Comparison of ENCODE assay signal across 15 cellular contexts in genomic region chr17:42543190-42544079, GRCh38. TPM values are rescaled to one million over a fixed set of nuclear protein-coding genes. Genes with fewer than 3 reads are reported as not detected.
A peak's percentile ranks its signal among the peaks of the same experiment; 100 is the strongest.
DNase-seq lines count a peak whose midpoint lies in the region; ATAC-seq and FAIRE-seq lines count a peak whose summit lies in the region.
"Had no signal": no experiment of that assay in that cellular context is flagged by ENCODE, and none has a peak within 500 bp of the region (broad histone marks: within the 10 kb centered on the region; RNA-seq: fewer than 3 reads in every experiment).

No MANE protein-coding gene starts in this region.

- H3K9me3 ChIP-seq in neuronal stem cell (replicated peaks in 1 of 2; ENCODE audit: control insufficient read depth in 2 of 2, insufficient read depth in 1 of 2, low read depth in 1 of 2, low read length in 2 of 2): no peaks in the 10 kb centered on the region
- H3K9me3 ChIP-seq: BLaER1 treated with 17β-estradiol and CSF1 and Interleukin-3, amounts not matched to agents 10 nM and 100 nM had no signal

- peak overlapping the region; percentile 30 for H3K9ac ChIP-seq in neuronal stem cell (ENCODE audit: low read depth, low read length, poor library complexity)
- H3K9ac ChIP-seq: BLaER1 treated with 17β-estradiol and CSF1 and Interleukin-3, amounts not matched to agents 10 nM and 100 nM had no signal

- no peaks in the 10 kb centered on the region for H3K27me3 Mint-ChIP-seq in activated naive CD4-positive, alpha-beta T cell treated with anti-CD3 and anti-CD28 coated beads, Interleukin-2, amount 10 ng/mL, durations not matched to agents 7 days and 5 days

- H2AK5ac ChIP-seq in neuronal stem cell (ENCODE audit: low read depth, low read length): no peak overlapping the region

- peak overlapping the region; percentile 85 for H3K23ac ChIP-seq in neuronal stem cell (ENCODE audit: low read depth, low read length, poor library complexity)

- peak overlapping the region; percentile 58 for H2BK12ac ChIP-seq in neuronal stem cell (ENCODE audit: low read length)

- H2AFZ ChIP-seq in neuronal stem cell (ENCODE audit: low read length): no peak overlapping the region

- no peak overlapping the region for H3K4me3 Mint-ChIP-seq in activated naive CD4-positive, alpha-beta T cell treated with anti-CD3 and anti-CD28 coated beads, Interleukin-2, amount 10 ng/mL, durations not matched to agents 7 days and 5 days

- peaks cover 17 to 45% of the 10 kb centered on the region in 2 donors for H3K36me3 ChIP-seq in neuronal stem cell (replicated peaks in 1 of 2; ENCODE audit: control insufficient read depth in 2 of 2, insufficient read depth in 2 of 2, low read length in 2 of 2)

- no peaks in the 10 kb centered on the region for H3K9me3 Mint-ChIP-seq in activated naive CD4-positive, alpha-beta T cell treated with anti-CD3 and anti-CD28 coated beads, Interleukin-2, amount 10 ng/mL, durations not matched to agents 7 days and 5 days

- no peak for DNase-seq in activated naive CD4-positive, alpha-beta T cell treated with anti-CD3 and anti-CD28 coated beads, Interleukin-2, amount 10 ng/mL, durations not matched to agents 7 days and 5 days
- DNase-seq in activated naive CD4-positive, alpha-beta T cell treated with anti-CD3 and anti-CD28 coated beads, Interleukin-2, amount 50 U/mL, for 16 hours: no peak
- peak; percentile 64 for DNase-seq in globus pallidus (ENCODE audit: low spot score)
- no peak for DNase-seq in neuronal stem cell (ENCODE audit: low spot score)
- DNase-seq in superior temporal gyrus (ENCODE audit: extremely low spot score): peak; percentile 41
- DNase-seq in UCSD-AML1 (lab: John Stamatoyannopoulos, UW; ENCODE audit: unreplicated experiment): no peak
- DNase-seq in RCC 7860 (ENCODE audit: low spot score): no peak
- DNase-seq: 8988T, NCI-H1436 treated with DMSO at 0.1 percent for 48 hours, NCI-H2081, NCI-H524 had no signal

- H3K36me3 Mint-ChIP-seq in activated naive CD4-positive, alpha-beta T cell treated with anti-CD3 and anti-CD28 coated beads, Interleukin-2, amount 10 ng/mL, durations not matched to agents 7 days and 5 days: peaks cover 20% of the 10 kb centered on the region

- H3K27ac ChIP-seq in neuronal stem cell (replicated peaks; ENCODE audit: low read length): no peak overlapping the region
- H3K27ac ChIP-seq: BLaER1 treated with 17β-estradiol and CSF1 and Interleukin-3, amounts not matched to agents 10 nM and 100 nM had no signal

- no peak overlapping the region for H2BK5ac ChIP-seq in neuronal stem cell (ENCODE audit: low read length)

- no peak overlapping the region for H3K4ac ChIP-seq in neuronal stem cell (ENCODE audit: low read length)

- H3K14ac ChIP-seq in neuronal stem cell (ENCODE audit: low read length): no peak overlapping the region

- no CpG with 5 or more reads among the region's 39 CpGs for whole genome bisulfite sequencing in neuronal stem cell (ENCODE audit: extremely low coverage in 2 of 2, insufficient read length in 2 of 2, insufficient replicate concordance in 1 of 2), 2 donors

- no peak for ATAC-seq in HG02623 (IDR thresholded peaks at IDR 0.05; ENCODE audit: unreplicated experiment)
- ATAC-seq: HCT116 had no signal

- H3K4me2 ChIP-seq in neuronal stem cell (ENCODE audit: insufficient read depth, low read length, poor library complexity, severe bottlenecking): no peak overlapping the region
- H3K4me2 ChIP-seq: BLaER1 treated with 17β-estradiol and CSF1 and Interleukin-3, amounts not matched to agents 10 nM and 100 nM had no signal

- H3K4me3 ChIP-seq in neuronal stem cell (ENCODE audit: low read length in 2 of 2): no peak overlapping the region
- H3K4me3 ChIP-seq: BLaER1 treated with 17β-estradiol and CSF1 and Interleukin-3, amounts not matched to agents 10 nM and 100 nM had no signal

- no peak for FAIRE-seq in RCC 7860 (lab: Jason Lieb, UNC)
- FAIRE-seq: GM18507 had no signal

- H3K27ac Mint-ChIP-seq in activated naive CD4-positive, alpha-beta T cell treated with anti-CD3 and anti-CD28 coated beads, Interleukin-2, amount 10 ng/mL, durations not matched to agents 7 days and 5 days: peak overlapping the region; percentile 58

- CTCF ChIA-PET in activated naive CD4-positive, alpha-beta T cell treated with anti-CD3 and anti-CD28 coated beads, Interleukin-2, amount 10 ng/mL, durations not matched to agents 7 days and 5 days (lab: Charles Lee): interaction anchor here (0.6 to 1.3 kb wide), 2 partner anchors 35 to 39 kb away, joined by 4 to 6 read pairs; no protein-coding TSS in a partner anchor

- peaks cover 0 to 2% of the 10 kb centered on the region in 2 donors for H3K4me1 ChIP-seq in neuronal stem cell (ENCODE audit: control insufficient read depth in 2 of 2, insufficient read depth in 1 of 2, low read depth in 1 of 2, low read length in 2 of 2)

- H3K79me1 ChIP-seq in neuronal stem cell (ENCODE audit: low read depth, low read length): no peaks in the 10 kb centered on the region

- no peak overlapping the region for H3K18ac ChIP-seq in neuronal stem cell (ENCODE audit: low read length)

- H4K91ac ChIP-seq in neuronal stem cell (ENCODE audit: low read depth, low read length, poor library complexity): no peak overlapping the region

- H2BK15ac ChIP-seq in neuronal stem cell (ENCODE audit: low read length): no peak overlapping the region

- H2BK120ac ChIP-seq in neuronal stem cell (ENCODE audit: low read depth, low read length): peak overlapping the region; percentile 18

- peaks cover 41% of the 10 kb centered on the region for H3K4me1 Mint-ChIP-seq in activated naive CD4-positive, alpha-beta T cell treated with anti-CD3 and anti-CD28 coated beads, Interleukin-2, amount 10 ng/mL, durations not matched to agents 7 days and 5 days

- H3K27me3 ChIP-seq in neuronal stem cell (ENCODE audit: control insufficient read depth in 3 of 3, insufficient read depth in 3 of 3, low read depth in 1 of 3, low read length in 3 of 3): no peaks in the 10 kb centered on the region

- peak overlapping the region; percentile 3 for H4K8ac ChIP-seq in neuronal stem cell (ENCODE audit: low read depth, low read length)

RNA-seq across cellular contexts. Expression of gene NAGLU, which starts 7.4 kb away (rescaled TPM):
- polyA plus RNA-seq in neuronal stem cell (2013, experiment 1 of 2): 6.6 TPM
- polyA plus RNA-seq in neuronal stem cell (2013, experiment 2 of 2): 6.4 TPM

RNA-seq across cellular contexts. Expression of gene HSD17B1, which starts 9.3 kb away (rescaled TPM):
- 1.6 TPM for polyA plus RNA-seq in neuronal stem cell (2013, experiment 1 of 2)
- 1.8 TPM for polyA plus RNA-seq in neuronal stem cell (2013, experiment 2 of 2)

RNA-seq across cellular contexts. Expression of gene COASY, which starts 18.5 kb away (rescaled TPM):
- 74.9 TPM for polyA plus RNA-seq in neuronal stem cell (2013, experiment 1 of 2)
- polyA plus RNA-seq in neuronal stem cell (2013, experiment 2 of 2): 76.5 TPM

RNA-seq across cellular contexts. Expression of gene MLX, which starts 23.5 kb away (rescaled TPM):
- polyA plus RNA-seq in neuronal stem cell (2013, experiment 1 of 2): 25.1 TPM
- 25.5 TPM for polyA plus RNA-seq in neuronal stem cell (2013, experiment 2 of 2)

RNA-seq across cellular contexts. Expression of gene PSMC3IP, which starts 34.1 kb away (rescaled TPM):
- polyA plus RNA-seq in neuronal stem cell (2013, experiment 1 of 2): 27.2 TPM
- 27.4 TPM for polyA plus RNA-seq in neuronal stem cell (2013, experiment 2 of 2)

Comparison
In these comparisons a context has a peak if more than half of its experiments do, and no peak if none do; other contexts are left out.
1. DNase-seq: peak in globus pallidus (single experiment) and superior temporal gyrus (single experiment); none in activated naive CD4-positive, alpha-beta T cell treated with anti-CD3 and anti-CD28 coated beads, Interleukin-2, amount 10 ng/mL, durations not matched to agents 7 days and 5 days (single experiment), activated naive CD4-positive, alpha-beta T cell treated with anti-CD3 and anti-CD28 coated beads, Interleukin-2, amount 50 U/mL, for 16 hours (single experiment), neuronal stem cell (single experiment), UCSD-AML1 (single experiment) and RCC 7860 (single experiment).